In genomic region chr5:136166909-136167308, GRCh38 we compare ENCODE assay signal across 14 cellular contexts. TPM values are rescaled to one million over a fixed set of nuclear protein-coding genes. Genes with fewer than 3 reads are reported as not detected.
A peak's percentile ranks its signal among the peaks of the same experiment; 100 is the strongest.
DNase-seq lines count a peak whose midpoint lies in the region; ATAC-seq lines count a peak whose summit lies in the region.
"Had no signal": no experiment of that assay in that cellular context is flagged by ENCODE, and none has a peak within 500 bp of the region (broad histone marks: within the 10 kb centered on the region; RNA-seq: fewer than 3 reads in every experiment).

No MANE protein-coding gene starts in this region.

- ATAC-seq in GM19397 (IDR thresholded peaks at IDR 0.05; ENCODE audit: unreplicated experiment) (peak; percentile 67), HG02798 (IDR thresholded peaks at IDR 0.05; ENCODE audit: poor library complexity, unreplicated experiment) (peak; percentile 74), HG03565 (IDR thresholded peaks at IDR 0.05; ENCODE audit: unreplicated experiment) (peak; percentile 61), left colon (no peak)
- ATAC-seq: heart left ventricle, lower lobe of right lung had no signal

- intact Hi-C loops in cardiac septum (cut with DNase I) (no loop called here), left colon (cut with DNase I, micrococcal nuclease) (no loop called here)

- DNase-seq in CD1c-positive myeloid dendritic cell (ENCODE audit: extremely low spot score) (peak; percentile 6), cardiac septum (ENCODE audit: low spot score) (no peak), amniotic stem cell (lab: John Stamatoyannopoulos, UW) (no peak), left colon (no peak), NCI-H69 (lab: John Stamatoyannopoulos, UW) (no peak)
- DNase-seq: heart left ventricle; lower lobe of right lung; NCI-H2227 treated with DMSO at 0.1 percent for 48 hours; stimulated activated naive CD4-positive, alpha-beta T cell treated with Interleukin-2 at 50 U/mL for 16 hours; WERI-Rb-1 had no signal

RNA-seq across cellular contexts. Expression of gene SMIM32, which starts 26.1 kb away (rescaled TPM):
- not detected for total RNA-seq in cardiac septum
- total RNA-seq in left colon = 10 to 100 TPM; 17.7 to 23.5 TPM
- total RNA-seq: heart left ventricle, lower lobe of right lung, omental fat pad had no signal

RNA-seq across cellular contexts. Expression of gene SMAD5, which starts 34.3 kb away (rescaled TPM):
- 45.9 TPM for total RNA-seq in cardiac septum
- total RNA-seq in left colon = 10 to 100 TPM; 45.6 to 46.8 TPM

Comparison
In these comparisons a context has a peak if more than half of its experiments do, and no peak if none do; other contexts are left out.
1. RNA of gene SMIM32, which starts 26.1 kb away (total RNA-seq): 17.7 to 23.5 TPM in left colon; not detected in cardiac septum (single experiment); every median in the first group is over 10 times any median in the second.